Comparison of ENCODE assay signal across 8 cellular contexts in genomic region chr3:150495563-150496168, GRCh38. TPM values are rescaled to one million over a fixed set of nuclear protein-coding genes. Genes with fewer than 3 reads are reported as not detected.
DNase-seq lines count a peak whose midpoint lies in the region; FAIRE-seq lines count a peak whose summit lies in the region.

No MANE protein-coding gene starts in this region.

- intact Hi-C loops in posterior vena cava (cut with DNase I), result loop anchor here in 1 of 2 donors (5.0 to 10.0 kb wide), 2 partner anchors 273 to 531 kb away; no protein-coding TSS in a partner anchor

- peak; percentile 13 for DNase-seq in stimulated activated CD4-positive, alpha-beta T cell treated with anti-CD3 and anti-CD28 coated beads, Interleukin-4, amount 100 ng/mL, for 24 hours
- no peak for DNase-seq in stimulated activated CD4-positive, alpha-beta T cell treated with anti-CD3 and anti-CD28 coated beads, Interleukin-1b, Interleukin-23, amount 100 ng/mL, for 48 hours
- peak; percentile 58 for DNase-seq in NCI-H146 (lab: John Stamatoyannopoulos, UW)
- peak; percentile 36 to 52 for DNase-seq in frontal cortex (ENCODE audit: low spot score in 2 of 2)
- peak; percentile 55 for DNase-seq in renal cortical epithelial cell (ENCODE audit: low read depth)
- no peak for DNase-seq in posterior vena cava (ENCODE audit: low spot score)
- DNase-seq in GM19240 (ENCODE audit: insufficient read length, low spot score), result no peak

- peak; percentile 89 for FAIRE-seq in TTC549 (lab: Jason Lieb, UNC)
- peak; percentile 95 for FAIRE-seq in frontal cortex (lab: Jason Lieb, UNC)

RNA-seq across cellular contexts. Expression of gene SERP1, which starts 50.6 kb away (rescaled TPM):
- total RNA-seq in frontal cortex, result 67.3 TPM
- 144 and 170 TPM in 2 replicates for total RNA-seq in renal cortical epithelial cell
- 10 to 100 TPM; 72.8 to 74.9 TPM for total RNA-seq in posterior vena cava

RNA-seq across cellular contexts. Expression of gene EIF2A, which starts 50.9 kb away (rescaled TPM):
- total RNA-seq in frontal cortex, result 201 TPM
- 148 and 187 TPM in 2 replicates for total RNA-seq in renal cortical epithelial cell
- 10 to 100 TPM; 73.1 to 75.5 TPM for total RNA-seq in posterior vena cava

Comparison
In these comparisons a context has a peak if more than half of its experiments do, and no peak if none do; other contexts are left out.
1. DNase-seq: peak in stimulated activated CD4-positive, alpha-beta T cell treated with anti-CD3 and anti-CD28 coated beads, Interleukin-4, amount 100 ng/mL, for 24 hours (single experiment), NCI-H146 (single experiment), frontal cortex (2 of 2) and renal cortical epithelial cell (single experiment); none in stimulated activated CD4-positive, alpha-beta T cell treated with anti-CD3 and anti-CD28 coated beads, Interleukin-1b, Interleukin-23, amount 100 ng/mL, for 48 hours (single experiment), posterior vena cava (single experiment) and GM19240 (single experiment).